Comparison of ENCODE assay signal across 9 cellular contexts in genomic region chr20:46710149-46710913, GRCh38. TPM values are rescaled to one million over a fixed set of nuclear protein-coding genes. Genes with fewer than 3 reads are reported as not detected.
A peak's percentile ranks its signal among the peaks of the same experiment; 100 is the strongest.
DNase-seq lines count a peak whose midpoint lies in the region; ATAC-seq, FAIRE-seq and TF ChIP-seq lines count a peak whose summit lies in the region.
"Had no signal": no experiment of that assay in that cellular context is flagged by ENCODE, and none has a peak within 500 bp of the region (broad histone marks: within the 10 kb centered on the region; RNA-seq: fewer than 3 reads in every experiment).

No MANE protein-coding gene starts in this region.

- WGBS in H9 (ENCODE audit: extremely low coverage, insufficient read length, low lambda C conversion rate) = no CpG with 5 or more reads among the region's 23 CpGs
- WGBS in small intestine, 3 donors = 20 to 32% (median 31%) methylated on average over 23 of the region's 23 CpGs

- no peak overlapping the region for H2BK15ac ChIP-seq in H9 (ENCODE audit: low read depth, low read length)

- H3K4me3 Mint-ChIP-seq in H9 = peak overlapping the region; percentile 81 to 86

- no peak overlapping the region for H4K8ac ChIP-seq in H9 (replicated peaks; ENCODE audit: insufficient read length, low read depth, low read length)

- peak overlapping the region; percentile 87 for H3K4me3 ChIP-seq in adipocyte (ENCODE audit: low read length)
- peak overlapping the region; percentile 53 to 66 for H3K4me3 ChIP-seq in kidney (ENCODE audit: low read length in 2 of 2)
- peak overlapping the region; percentile 42 to 70 for H3K4me3 ChIP-seq in small intestine (ENCODE audit: low read depth in 1 of 2, low read length in 2 of 2)

- peak overlapping the region; percentile 50 for H3K18ac ChIP-seq in H9 (ENCODE audit: insufficient read length, low read depth, low read length)

- ATAC-seq in HG03039 (IDR thresholded peaks at IDR 0.05; ENCODE audit: unreplicated experiment) = no peak

- peaks cover 6% of the 10 kb centered on the region for H3K9me3 ChIP-seq in H9 (ENCODE audit: control insufficient read depth, low read depth, low read length)
- H3K9me3 ChIP-seq in adipocyte (ENCODE audit: control insufficient read depth, low read length) = peaks cover 9% of the 10 kb centered on the region
- peaks cover 0 to 7% of the 10 kb centered on the region in 2 donors for H3K9me3 ChIP-seq in kidney (ENCODE audit: control insufficient read depth in 1 of 2, low read length in 2 of 2)
- no peaks in the 10 kb centered on the region for H3K9me3 ChIP-seq in small intestine (ENCODE audit: control insufficient read depth, low read depth)

- intact Hi-C loops in kidney (cut with DNase I) = no loop called here

- H3K27ac ChIP-seq in H9 (ENCODE audit: insufficient read length, low read depth, low read length) (no peak overlapping the region), kidney (ENCODE audit: low read depth in 2 of 2, low read length in 2 of 2) (peak overlapping the region in 1 of 2 donors; percentile 36), small intestine (ENCODE audit: low read depth in 1 of 2, low read length in 1 of 2) (peak overlapping the region in 1 of 2 donors; percentile 49)

- H3K36me3 Mint-ChIP-seq in H9 (ENCODE audit: insufficient read depth in 1 of 3, low read depth in 3 of 3) = peaks cover 3 to 17% (median 4%) of the 10 kb centered on the region in 3 experiments; a peak in 6 of 7 replicates

- peaks cover 28 to 40% of the 10 kb centered on the region in 2 experiments for H3K4me1 Mint-ChIP-seq in H9

- H4K5ac ChIP-seq in H9 (ENCODE audit: insufficient read length, low read depth, low read length) = no peak overlapping the region

- DNase-seq in H9 (no peak), adipocyte (ENCODE audit: low read depth) (no peak), kidney (no peak), small intestine (no peak), AML-193 (lab: John Stamatoyannopoulos, UW) (no peak), cerebellum (ENCODE audit: low spot score) (no peak), Kasumi-1 (lab: John Stamatoyannopoulos, UW) (no peak)
- DNase-seq: SIG-M5 had no signal

- H3K27me3 Mint-ChIP-seq in H9 (ENCODE audit: low read depth) = peaks cover 7% of the 10 kb centered on the region

- H3K4ac ChIP-seq in H9 (ENCODE audit: low read depth, low read length) = no peak overlapping the region

- no peak overlapping the region for H3K23ac ChIP-seq in H9 (ENCODE audit: insufficient read length, low read depth, low read length)

- H3K79me1 ChIP-seq in H9 (ENCODE audit: insufficient read depth, low read depth, low read length, poor library complexity, severe bottlenecking) = no peaks in the 10 kb centered on the region

- H4K20me1 ChIP-seq in H9 (ENCODE audit: control insufficient read depth, insufficient read depth, insufficient read length) = no peaks in the 10 kb centered on the region

- H3T11ph ChIP-seq in H9 (ENCODE audit: low read length) = no peak overlapping the region

- no peaks in the 10 kb centered on the region for H3K79me2 ChIP-seq in H9 (ENCODE audit: insufficient read depth, low read length)

- H2AK5ac ChIP-seq in H9 (ENCODE audit: insufficient read length, low read length) = no peak overlapping the region

- H2BK12ac ChIP-seq in H9 (ENCODE audit: insufficient read length, low read depth, low read length) = no peak overlapping the region

- peak overlapping the region; percentile 69; the same call in 1 of the 2 replicates for H3K14ac ChIP-seq in H9 (ENCODE audit: insufficient read depth, low read length)

- no peak overlapping the region for H2AFZ ChIP-seq in H9 (ENCODE audit: low read length)

- H3K36me3 ChIP-seq in adipocyte (ENCODE audit: control insufficient read depth, insufficient read depth, low read length, severe bottlenecking) (peaks cover 5% of the 10 kb centered on the region), kidney (ENCODE audit: control insufficient read depth in 1 of 2, insufficient read depth in 2 of 2, low read length in 2 of 2) (no peaks in the 10 kb centered on the region), small intestine (ENCODE audit: control insufficient read depth in 2 of 2, insufficient read depth in 2 of 2, low read length in 2 of 2) (no peaks in the 10 kb centered on the region)

- FAIRE-seq in kidney (lab: Jason Lieb, UNC) (no peak), small intestine (lab: Jason Lieb, UNC) (no peak)

- H3K9me3 Mint-ChIP-seq in H9 = peaks cover 11 to 18% of the 10 kb centered on the region in 2 experiments

- no peak overlapping the region for H2BK5ac ChIP-seq in H9 (ENCODE audit: insufficient read length, low read length)

- no peak overlapping the region for H2BK120ac ChIP-seq in H9 (ENCODE audit: low read depth, low read length, poor library complexity, severe bottlenecking)

- peaks cover 5% of the 10 kb centered on the region for H3K23me2 ChIP-seq in H9 (ENCODE audit: insufficient read length, low read depth, low read length, poor library complexity, severe bottlenecking)

- TF ChIP-seq CTCF in H9 (conservative IDR thresholded peaks at IDR 0.05) (no peak), kidney (IDR thresholded peaks at IDR 0.05; ENCODE audit: borderline replicate concordance, extremely low read depth, insufficient read depth) (no peak)

- H3K27me3 ChIP-seq in H9 (ENCODE audit: insufficient read depth, low read length) = no peaks in the 10 kb centered on the region
- no peaks in the 10 kb centered on the region for H3K27me3 ChIP-seq in adipocyte (replicated peaks; ENCODE audit: control insufficient read depth, insufficient read depth, low read length)
- H3K27me3 ChIP-seq in small intestine (ENCODE audit: control insufficient read depth in 2 of 2, insufficient read depth in 2 of 2, low read length in 2 of 2) = no peaks in the 10 kb centered on the region

- peak overlapping the region; percentile 7 to 87 (median 17); a peak in 3 of 7 replicates for H3K27ac Mint-ChIP-seq in H9

- no peak overlapping the region for H4K91ac ChIP-seq in H9 (ENCODE audit: insufficient read length, low read depth, low read length)

- H3K9ac ChIP-seq in H9 (ENCODE audit: extremely low read depth, insufficient read length, low read length) (peak overlapping the region; percentile 35), adipocyte (ENCODE audit: low read length) (peak overlapping the region; percentile 95), kidney (ENCODE audit: low read length in 2 of 2) (peak overlapping the region; percentile 52 to 63)

- H3K4me2 ChIP-seq in H9 (ENCODE audit: insufficient read depth, insufficient read length, low read length) = peak overlapping the region; percentile 52

- H3K4me1 ChIP-seq in H9 (ENCODE audit: insufficient read depth, low read length) (no peaks in the 10 kb centered on the region; the same call in 1 of the 2 replicates), adipocyte (ENCODE audit: control insufficient read depth, insufficient read depth, low read length) (peaks cover 58% of the 10 kb centered on the region), kidney (ENCODE audit: control insufficient read depth in 1 of 2, insufficient read depth in 1 of 2, low read depth in 1 of 2, low read length in 2 of 2) (peaks cover 0 to 5% of the 10 kb centered on the region in 2 donors), small intestine (ENCODE audit: control insufficient read depth in 2 of 2, insufficient read depth in 1 of 2, low read depth in 1 of 2, low read length in 1 of 2) (no peaks in the 10 kb centered on the region)

- no peak overlapping the region for H2BK20ac ChIP-seq in H9 (ENCODE audit: low read depth, low read length, poor library complexity, severe bottlenecking)

- no peak overlapping the region for H3K56ac ChIP-seq in H9 (ENCODE audit: insufficient read length, low read depth, low read length)

RNA-seq across cellular contexts. Expression of gene SLC2A10, which starts 0.9 kb away (rescaled TPM):
- total RNA-seq in H9 (2021) (8.2 and 9.9 TPM in 2 replicates), kidney (7.1 TPM), cerebellum (8.0 TPM)
- polyA plus RNA-seq in kidney (ENCODE audit: insufficient read depth, low read depth, low replicate concordance) (3.7 TPM), small intestine (1 to 10 TPM in 2 of 3 donors, under 1 TPM in 1; 0.27 to 3.7 (median 1.3) TPM)

RNA-seq across cellular contexts. Expression of gene TP53RK, which starts 21.1 kb away (rescaled TPM):
- total RNA-seq in H9 (2021) (21.1 and 21.5 TPM in 2 replicates), kidney (11.0 TPM), cerebellum (28.4 TPM)
- polyA plus RNA-seq in kidney (ENCODE audit: insufficient read depth, low read depth, low replicate concordance) (9.3 TPM), small intestine (10 to 100 TPM in 1 of 3 donors, 1 to 10 TPM in 2; 9.4 to 10.8 (median 9.6) TPM)

RNA-seq across cellular contexts. Expression of gene SLC13A3, which starts 59.1 kb away (rescaled TPM):
- total RNA-seq in H9 (2021) (15.2 and 17.5 TPM in 2 replicates), kidney (31.5 TPM), cerebellum (9.8 TPM)
- polyA plus RNA-seq in kidney (ENCODE audit: insufficient read depth, low read depth, low replicate concordance) (241 TPM), small intestine (under 1 TPM in 2 of 3 donors, not detected in 1; 0.39 to 0.54 TPM)

Comparison
In these comparisons a context has a peak if more than half of its experiments do, and no peak if none do; other contexts are left out.
1. H3K9ac ChIP-seq: peak in every context shown above with its lines; median percentile 95 in adipocyte; 58 in kidney; 35 in H9.